ENCODE assay signal across 30 cellular contexts in the genomic region with DNA sequence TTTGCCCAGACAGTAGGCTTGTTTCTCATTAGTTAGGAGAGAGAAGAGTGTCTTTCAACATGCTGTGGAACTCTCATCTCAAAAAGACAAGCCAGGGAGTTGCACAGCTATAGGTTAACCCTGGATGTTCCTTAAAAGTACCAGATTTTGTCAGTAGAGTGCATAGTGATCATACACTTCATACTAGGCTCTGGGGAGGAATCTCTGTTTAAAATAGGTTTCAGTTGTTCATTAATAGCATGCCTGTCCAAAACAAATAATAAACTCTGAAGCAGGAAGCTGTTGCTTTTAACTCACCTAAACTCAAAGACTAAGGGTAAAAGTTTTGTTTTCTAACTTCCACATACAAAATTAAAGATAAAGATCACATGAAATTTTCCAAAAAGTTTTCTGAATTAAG.
"Had no signal": no experiment of that assay in that cellular context is flagged by ENCODE, and none has a peak within 500 bp of the region (broad histone marks: within the 10 kb centered on the region; RNA-seq: fewer than 3 reads in every experiment).

No MANE protein-coding gene starts in this region.

- H3K36me3 ChIP-seq: left lung, lower lobe of right lung, neutrophil, prostate gland, stomach, thyroid gland, transverse colon, upper lobe of left lung, vagina had no signal

- H3K4me3 ChIP-seq: left lung, lower lobe of right lung, prostate gland, skin epidermis, stomach, testis, thyroid gland, transverse colon, upper lobe of left lung, vagina had no signal

- H3K27ac Mint-ChIP-seq: naive thymus-derived CD8-positive, alpha-beta T cell; nephron; stimulated activated naive B cell treated with anti-CD40 and anti-IgM and Interleukin-4, amounts not matched to agents 10 μg/mL and 1 μg/mL and 100 μg/mL, for 72 hours had no signal

- H3K4me1 Mint-ChIP-seq: naive thymus-derived CD8-positive, alpha-beta T cell; nephron; neural crest cell; stimulated activated naive B cell treated with anti-CD40 and anti-IgM and Interleukin-4, amounts not matched to agents 10 μg/mL and 1 μg/mL and 100 μg/mL, for 72 hours had no signal

- DNase-seq: hippocampal formation; kidney; left colon; left lung; lower lobe of right lung; mammary epithelial cell; mesenchymal stem cell; naive thymus-derived CD8-positive, alpha-beta T cell; occipital lobe; retina; right cardiac atrium; stimulated activated CD4-positive, alpha-beta T cell treated with anti-CD3 and anti-CD28 coated beads, Interleukin-12 subunit alpha, Interleukin-12 subunit beta, amount 100 ng/mL, for 4 hours; stimulated activated CD4-positive, alpha-beta T cell treated with anti-CD3 and anti-CD28 coated beads, Interleukin-15, amount 100 ng/mL, for 24 hours; stimulated activated CD4-positive, alpha-beta T cell treated with anti-CD3 and anti-CD28 coated beads, Interleukin-2, amount 100 ng/mL, for 24 hours; stimulated activated CD4-positive, alpha-beta T cell treated with anti-CD3 and anti-CD28 coated beads, Interleukin-4, amount 100 ng/mL, for 1 hour; stimulated activated naive B cell treated with anti-CD40 and anti-IgM and Interleukin-4, amounts not matched to agents 10 μg/mL and 1 μg/mL and 100 μg/mL, for 72 hours; stimulated activated naive CD8-positive, alpha-beta T cell treated with anti-CD3 and anti-CD28 coated beads, Interleukin-15, Interleukin-2, amounts not matched to agents 100 U/mL and 50 U/mL, for 24 hours; stomach; testis; thyroid gland; transverse colon; upper lobe of left lung had no signal

- H3K4me3 Mint-ChIP-seq: naive thymus-derived CD8-positive, alpha-beta T cell; nephron; neural crest cell; stimulated activated naive B cell treated with anti-CD40 and anti-IgM and Interleukin-4, amounts not matched to agents 10 μg/mL and 1 μg/mL and 100 μg/mL, for 72 hours had no signal

- ATAC-seq: left colon; left lung; lower lobe of right lung; naive thymus-derived CD8-positive, alpha-beta T cell; right cardiac atrium; sciatic nerve; stimulated activated naive B cell treated with anti-CD40 and anti-IgM and Interleukin-4, amounts not matched to agents 10 μg/mL and 1 μg/mL and 100 μg/mL, for 72 hours; stimulated activated naive CD8-positive, alpha-beta T cell treated with anti-CD3 and anti-CD28 coated beads, Interleukin-15, Interleukin-2, amounts not matched to agents 100 U/mL and 50 U/mL, for 24 hours had no signal

- H3K27me3 Mint-ChIP-seq: naive thymus-derived CD8-positive, alpha-beta T cell; stimulated activated naive B cell treated with anti-CD40 and anti-IgM and Interleukin-4, amounts not matched to agents 10 μg/mL and 1 μg/mL and 100 μg/mL, for 72 hours had no signal

- H3K27ac ChIP-seq: left lung, lower lobe of right lung, neutrophil, parathyroid adenoma, prostate gland, skin epidermis, stomach, testis, thyroid gland, transverse colon, upper lobe of left lung, vagina had no signal

- H3K9me3 ChIP-seq: left lung, lower lobe of right lung, neutrophil, prostate gland, stomach, testis, thyroid gland, transverse colon, upper lobe of left lung, vagina had no signal

- H3K4me1 ChIP-seq: left lung, lower lobe of right lung, parathyroid adenoma, prostate gland, stomach, testis, thyroid gland, transverse colon, upper lobe of left lung, vagina had no signal

- H3K9me3 Mint-ChIP-seq: nephron; neural crest cell; stimulated activated naive B cell treated with anti-CD40 and anti-IgM and Interleukin-4, amounts not matched to agents 10 μg/mL and 1 μg/mL and 100 μg/mL, for 72 hours had no signal

- H3K27me3 ChIP-seq: left lung, neutrophil, stomach, testis, thyroid gland, transverse colon, upper lobe of left lung, vagina had no signal

- H3K36me3 Mint-ChIP-seq: naive thymus-derived CD8-positive, alpha-beta T cell; stimulated activated naive B cell treated with anti-CD40 and anti-IgM and Interleukin-4, amounts not matched to agents 10 μg/mL and 1 μg/mL and 100 μg/mL, for 72 hours had no signal
